In genomic region chr10:51629969-51630617, GRCh38 we compare ENCODE assay signal across 1 cellular context.
TF ChIP-seq lines count a peak whose summit lies in the region.

No MANE protein-coding gene starts in this region.

TF ChIP-seq in GM23338, 12 proteins besides CTCF, POLR2A, EP300 and RAD21 (continued from another document):
- TF ChIP-seq ZNF462 (CRISPR knock-in tag; IDR thresholded peaks at IDR 0.05): no peak
- no peak for TF ChIP-seq EZH2 (IDR thresholded peaks at IDR 0.05; ENCODE audit: low read depth, unreplicated experiment)
- no peak for TF ChIP-seq ZNF331 (CRISPR knock-in tag; IDR thresholded peaks at IDR 0.05; ENCODE audit: low read depth)
- no peak for TF ChIP-seq JUNB (IDR thresholded peaks at IDR 0.05; ENCODE audit: unreplicated experiment)
- TF ChIP-seq POLR2AphosphoS5 (IDR thresholded peaks at IDR 0.05; ENCODE audit: low read depth): no peak
- TF ChIP-seq ETS1 (IDR thresholded peaks at IDR 0.05): no peak
- TF ChIP-seq CREB1 (CRISPR knock-in tag; IDR thresholded peaks at IDR 0.05; ENCODE audit: low read depth): no peak
